In genomic region chr10:119302172-119302571, GRCh38 we compare ENCODE assay signal across 15 cellular contexts.
DNase-seq lines count a peak whose midpoint lies in the region; ATAC-seq, FAIRE-seq and TF ChIP-seq lines count a peak whose summit lies in the region.
"Had no signal": no experiment of that assay in that cellular context is flagged by ENCODE, and none has a peak within 500 bp of the region (broad histone marks: within the 10 kb centered on the region; RNA-seq: fewer than 3 reads in every experiment).

No MANE protein-coding gene starts in this region.

- no peak for TF ChIP-seq EP300 in transverse colon (IDR thresholded peaks at IDR 0.05; ENCODE audit: low read depth)

- peak overlapping the region; percentile 59 for H3K4me3 Mint-ChIP-seq in activated naive CD4-positive, alpha-beta T cell treated with anti-CD3 and anti-CD28 coated beads for 36 hours
- H3K4me3 Mint-ChIP-seq in activated CD4-positive, alpha-beta memory T cell treated with anti-CD3 and anti-CD28 coated beads, Interleukin-2, amount 10 ng/mL, durations not matched to agents 7 days and 5 days: peak overlapping the region; percentile 62
- no peak overlapping the region for H3K4me3 Mint-ChIP-seq in memory B cell
- H3K4me3 Mint-ChIP-seq: neural crest cell had no signal

- H3K9me3 Mint-ChIP-seq in activated naive CD4-positive, alpha-beta T cell treated with anti-CD3 and anti-CD28 coated beads for 36 hours: peaks cover 8% of the 10 kb centered on the region
- H3K9me3 Mint-ChIP-seq in activated CD4-positive, alpha-beta memory T cell treated with anti-CD3 and anti-CD28 coated beads, Interleukin-2, amount 10 ng/mL, durations not matched to agents 7 days and 5 days: peaks cover 5% of the 10 kb centered on the region
- H3K9me3 Mint-ChIP-seq in memory B cell: peaks cover 5% of the 10 kb centered on the region

- H3K27ac Mint-ChIP-seq in activated naive CD4-positive, alpha-beta T cell treated with anti-CD3 and anti-CD28 coated beads for 36 hours: peak overlapping the region; percentile 96
- peak overlapping the region; percentile 100 for H3K27ac Mint-ChIP-seq in activated CD4-positive, alpha-beta memory T cell treated with anti-CD3 and anti-CD28 coated beads, Interleukin-2, amount 10 ng/mL, durations not matched to agents 7 days and 5 days
- H3K27ac Mint-ChIP-seq in memory B cell: peak overlapping the region; percentile 35

- in situ Hi-C loops in transverse colon (cut with MboI; ENCODE audit: low pct_ligation_motif_present in 1 of 4, low pct_unique_long_range_greater_than_20kb in 1 of 4, low sequenced_read_pairs in 3 of 4): no loop called here

- ATAC-seq in memory B cell (ENCODE audit: low read depth) (no peak), HG02759 (IDR thresholded peaks at IDR 0.05; ENCODE audit: unreplicated experiment) (no peak)
- ATAC-seq: GM12878, heart left ventricle had no signal

- intact Hi-C loops in activated naive CD4-positive, alpha-beta T cell treated with anti-CD3 and anti-CD28 coated beads for 36 hours (cut with micrococcal nuclease): loop anchor here (10.0 kb wide), 1 partner anchor 547 kb away; the partner anchor contains the start of gene CACUL1
- intact Hi-C loops in transverse colon (cut with DNase I; ENCODE audit: low total_unique reads): loop anchor here (5.0 kb wide), 1 partner anchor 95 kb away; the partner anchor contains the start of gene GRK5

- no peaks in the 10 kb centered on the region for H3K36me3 ChIP-seq in transverse colon
- H3K36me3 ChIP-seq: cardiac muscle cell, heart left ventricle had no signal

- no peak for TF ChIP-seq CTCF in transverse colon (IDR thresholded peaks at IDR 0.05)

- peaks cover 7% of the 10 kb centered on the region for H3K36me3 Mint-ChIP-seq in activated naive CD4-positive, alpha-beta T cell treated with anti-CD3 and anti-CD28 coated beads for 36 hours (ENCODE audit: low read depth)
- peaks cover 11% of the 10 kb centered on the region for H3K36me3 Mint-ChIP-seq in activated CD4-positive, alpha-beta memory T cell treated with anti-CD3 and anti-CD28 coated beads, Interleukin-2, amount 10 ng/mL, durations not matched to agents 7 days and 5 days (ENCODE audit: low read depth)
- H3K36me3 Mint-ChIP-seq in memory B cell: peaks cover 15% of the 10 kb centered on the region

- H3K27me3 ChIP-seq in transverse colon: no peaks in the 10 kb centered on the region
- H3K27me3 ChIP-seq: cardiac muscle cell, heart left ventricle had no signal

- H3K4me1 ChIP-seq in transverse colon: peaks cover 14 to 61% (median 21%) of the 10 kb centered on the region in 4 donors

- peaks cover 86% of the 10 kb centered on the region for H3K4me1 Mint-ChIP-seq in activated naive CD4-positive, alpha-beta T cell treated with anti-CD3 and anti-CD28 coated beads for 36 hours (ENCODE audit: low read depth)
- H3K4me1 Mint-ChIP-seq in activated CD4-positive, alpha-beta memory T cell treated with anti-CD3 and anti-CD28 coated beads, Interleukin-2, amount 10 ng/mL, durations not matched to agents 7 days and 5 days: peaks cover 85% of the 10 kb centered on the region
- peaks cover 64% of the 10 kb centered on the region for H3K4me1 Mint-ChIP-seq in memory B cell

- no peak for TF ChIP-seq POLR2A in transverse colon (IDR thresholded peaks at IDR 0.05)

- peak overlapping the region; percentile 11 to 72 (median 60) for H3K27ac ChIP-seq in transverse colon
- H3K27ac ChIP-seq: cardiac muscle cell had no signal

- H3K4me3 ChIP-seq in transverse colon: no peak overlapping the region
- H3K4me3 ChIP-seq: cardiac muscle cell, GM12878, heart left ventricle had no signal

- 66% methylated on average over 3 of the region's 3 CpGs; no CpG with 5 or more reads in 1 of the 2 donors for WGBS in transverse colon (ENCODE audit: low coverage in 1 of 2), 2 donors

- CTCF ChIA-PET in activated naive CD4-positive, alpha-beta T cell treated with anti-CD3 and anti-CD28 coated beads for 36 hours (lab: Charles Lee): interaction anchor here (0.6 to 1.7 kb wide), 7 partner anchors 13 to 103 kb away, joined by 3 to 7 read pairs (median 5); partner anchors contain the start of gene GRK5
- CTCF ChIA-PET in activated CD4-positive, alpha-beta memory T cell treated with anti-CD3 and anti-CD28 coated beads, Interleukin-2, amount 10 ng/mL, durations not matched to agents 7 days and 5 days (lab: Charles Lee): interaction anchor here (0.8 to 1.8 kb wide), 10 partner anchors 13 to 241 kb away, joined by 4 to 10 read pairs (median 5); partner anchors contain the start of genes GRK5 and RGS10

- FAIRE-seq in GM19239 (lab: Jason Lieb, UNC): no peak
- FAIRE-seq: GM12878, small intestine had no signal

- POLR2A ChIA-PET in activated CD4-positive, alpha-beta memory T cell treated with anti-CD3 and anti-CD28 coated beads, Interleukin-2, amount 10 ng/mL, durations not matched to agents 7 days and 5 days (lab: Charles Lee): interaction anchor here (0.6 to 6.9 kb wide), 17 partner anchors 9 to 349 kb away, joined by 3 to 100 read pairs (median 4); partner anchors contain the start of gene GRK5

- peak; percentile 40 for DNase-seq in activated naive CD4-positive, alpha-beta T cell treated with anti-CD3 and anti-CD28 coated beads for 36 hours
- no peak for DNase-seq in activated naive CD4-positive, alpha-beta T cell (lab: John Stamatoyannopoulos, UW)
- no peak for DNase-seq in activated CD4-positive, alpha-beta memory T cell treated with anti-CD3 and anti-CD28 coated beads, Interleukin-2, amount 10 ng/mL, durations not matched to agents 7 days and 5 days
- DNase-seq in memory B cell (ENCODE audit: low spot score in 2 of 2) (no peak), transverse colon (no peak), SHP77 treated with DMSO at 0.1 percent for 48 hours (lab: John Stamatoyannopoulos, UW) (no peak), GM19239 (ENCODE audit: insufficient read length, low spot score) (no peak)
- DNase-seq: NCI-H2081 treated with DMSO at 0.1 percent for 48 hours, SIG-M5, small intestine had no signal

- no peaks in the 10 kb centered on the region for H3K27me3 Mint-ChIP-seq in activated naive CD4-positive, alpha-beta T cell treated with anti-CD3 and anti-CD28 coated beads for 36 hours (ENCODE audit: low read depth)
- H3K27me3 Mint-ChIP-seq in activated CD4-positive, alpha-beta memory T cell treated with anti-CD3 and anti-CD28 coated beads, Interleukin-2, amount 10 ng/mL, durations not matched to agents 7 days and 5 days: no peaks in the 10 kb centered on the region
- H3K27me3 Mint-ChIP-seq in memory B cell: no peaks in the 10 kb centered on the region

- H3K9me3 ChIP-seq in transverse colon: no peaks in the 10 kb centered on the region

Comparison
In these comparisons a context has a peak if more than half of its experiments do, and no peak if none do; other contexts are left out.
1. H3K27ac Mint-ChIP-seq: peak in every context shown above with its lines; median percentile 100 in activated CD4-positive, alpha-beta memory T cell treated with anti-CD3 and anti-CD28 coated beads, Interleukin-2, amount 10 ng/mL, durations not matched to agents 7 days and 5 days; 96 in activated naive CD4-positive, alpha-beta T cell treated with anti-CD3 and anti-CD28 coated beads for 36 hours; 35 in memory B cell.